Comparison of ENCODE assay signal across 24 cellular contexts in genomic region chr1:225613006-225613405, GRCh38. TPM values are rescaled to one million over a fixed set of nuclear protein-coding genes. Genes with fewer than 3 reads are reported as not detected.
DNase-seq lines count a peak whose midpoint lies in the region; ATAC-seq, FAIRE-seq and TF ChIP-seq lines count a peak whose summit lies in the region.
"Had no signal": no experiment of that assay in that cellular context is flagged by ENCODE, and none has a peak within 500 bp of the region (broad histone marks: within the 10 kb centered on the region; RNA-seq: fewer than 3 reads in every experiment).

No MANE protein-coding gene starts in this region.

- no peak for FAIRE-seq in A549 (lab: Jason Lieb, UNC)
- no peak for FAIRE-seq in small intestine (lab: Jason Lieb, UNC)

- TF ChIP-seq EP300 in A549 (IDR thresholded peaks at IDR 0.05) = no peak

- CTCF ChIA-PET in A549 (lab: Yijun Ruan, JAX) = interaction anchor here (1.2 kb wide), 1 partner anchor 15 kb away, joined by 4 read pairs; no protein-coding TSS in a partner anchor

- H3K36me3 ChIP-seq in esophagus squamous epithelium (no peaks in the 10 kb centered on the region), psoas muscle (ENCODE audit: insufficient read depth in 1 of 2, low read depth in 1 of 2) (no peaks in the 10 kb centered on the region), small intestine (ENCODE audit: control insufficient read depth in 2 of 2, insufficient read depth in 2 of 2, low read length in 2 of 2) (no peaks in the 10 kb centered on the region)
- H3K36me3 ChIP-seq: adrenal gland, WERI-Rb-1 had no signal

- H3K9me3 ChIP-seq in A549 (no peaks in the 10 kb centered on the region), esophagus squamous epithelium (no peaks in the 10 kb centered on the region), psoas muscle (no peaks in the 10 kb centered on the region), small intestine (ENCODE audit: control insufficient read depth, low read depth) (no peaks in the 10 kb centered on the region)
- H3K9me3 ChIP-seq: adrenal gland had no signal

- 57% methylated on average over 3 of the region's 3 CpGs for WGBS in A549 (ENCODE audit: missing lambda C conversion rate)
- 64 to 72% methylated on average over 3 of the region's 3 CpGs for WGBS in esophagus squamous epithelium, 2 donors
- WGBS in psoas muscle, 3 donors = 60 to 81% (median 61%) methylated on average over 3 of the region's 3 CpGs
- 73 to 84% (median 81%) methylated on average over 3 of the region's 3 CpGs for WGBS in small intestine, 3 donors

- peaks cover 5% of the 10 kb centered on the region for H3K36me3 Mint-ChIP-seq in HFFc6 (ENCODE audit: low read depth)
- H3K36me3 Mint-ChIP-seq: CD4-positive, alpha-beta memory T cell; naive B cell had no signal

- intact Hi-C loops in esophagus squamous epithelium (cut with DNase I) = no loop called here
- intact Hi-C loops in psoas muscle (cut with DNase I) = loop anchor here in 1 of 2 donors (5.0 kb wide), 1 partner anchor 34 kb away; no protein-coding TSS in a partner anchor
- intact Hi-C loops in left colon (cut with DNase I, micrococcal nuclease) = no loop called here

- 0 out of 2 replicates have a peak overlapping the region, but pooled peaks have one; percentile 3 for H3K27ac Mint-ChIP-seq in HFFc6
- H3K27ac Mint-ChIP-seq: T-helper 17 cell had no signal

- H3K27ac ChIP-seq in A549 (peak overlapping the region in 1 of 2 experiments; percentile 16; a peak in 1 of 6 replicates), esophagus squamous epithelium (peak overlapping the region in 3 of 4 donors; percentile 66 to 75 (median 71)), psoas muscle (no peak overlapping the region), small intestine (ENCODE audit: low read depth in 1 of 2, low read length in 1 of 2) (peak overlapping the region in 1 of 2 donors; percentile 4)
- H3K27ac ChIP-seq: WERI-Rb-1 had no signal

- no peak for TF ChIP-seq CTCF in A549 (IDR thresholded peaks at IDR 0.05)
- no peak for TF ChIP-seq CTCF in HFFc6 (IDR thresholded peaks at IDR 0.05)
- TF ChIP-seq CTCF in esophagus squamous epithelium (IDR thresholded peaks at IDR 0.05) = no peak
- no peak for TF ChIP-seq CTCF in psoas muscle (IDR thresholded peaks at IDR 0.05)

- POLR2A ChIA-PET in A549 (lab: Yijun Ruan, JAX) = no interaction called here

- ATAC-seq in A549 (peak in 1 of 2 experiments; percentile 45; a peak in 3 of 6 replicates), psoas muscle (peak in 3 of 4 donors; percentile 22 to 33 (median 27)), HG03469 (IDR thresholded peaks at IDR 0.05; ENCODE audit: unreplicated experiment) (no peak), left colon (no peak)
- ATAC-seq: esophagus mucosa, T-helper 17 cell had no signal

- H3K4me1 ChIP-seq in A549 = peaks cover 84% of the 10 kb centered on the region
- peaks cover 0 to 42% (median 13%) of the 10 kb centered on the region in 3 donors for H3K4me1 ChIP-seq in esophagus squamous epithelium
- peaks cover 15% of the 10 kb centered on the region for H3K4me1 ChIP-seq in psoas muscle
- peaks cover 0 to under 1% of the 10 kb centered on the region in 2 donors for H3K4me1 ChIP-seq in small intestine (ENCODE audit: control insufficient read depth in 2 of 2, insufficient read depth in 1 of 2, low read depth in 1 of 2, low read length in 1 of 2)

- no peak for TF ChIP-seq POLR2A in A549 (IDR thresholded peaks at IDR 0.05; ENCODE audit: low read length)
- TF ChIP-seq POLR2A in esophagus squamous epithelium (IDR thresholded peaks at IDR 0.05) = no peak

- H3K27me3 ChIP-seq in esophagus squamous epithelium = no peaks in the 10 kb centered on the region
- H3K27me3 ChIP-seq in psoas muscle (ENCODE audit: insufficient read depth in 3 of 3, low read length in 2 of 3) = no peaks in the 10 kb centered on the region
- H3K27me3 ChIP-seq in small intestine (ENCODE audit: control insufficient read depth in 2 of 2, insufficient read depth in 2 of 2, low read length in 2 of 2) = no peaks in the 10 kb centered on the region
- H3K27me3 ChIP-seq: adrenal gland had no signal

- no peak overlapping the region for H3K4me3 ChIP-seq in A549
- no peak overlapping the region for H3K4me3 ChIP-seq in esophagus squamous epithelium
- no peak overlapping the region for H3K4me3 ChIP-seq in psoas muscle
- H3K4me3 ChIP-seq in small intestine (ENCODE audit: low read depth in 1 of 2, low read length in 2 of 2) = no peak overlapping the region
- H3K4me3 ChIP-seq: adrenal gland, lung had no signal

- DNase-seq in A549 (ENCODE audit: low read depth in 1 of 2, low spot score in 1 of 2) (no peak), HFFc6 (no peak), esophagus squamous epithelium (lab: John Stamatoyannopoulos, UW) (no peak), psoas muscle (no peak), small intestine (no peak), glomerular visceral epithelial cell (ENCODE audit: extremely low spot score) (no peak), left colon (no peak)
- DNase-seq: activated CD4-positive, alpha-beta T cell treated with anti-CD3 and anti-CD28 coated beads, Interleukin-2, amount 50 U/mL, for 48 hours; activated gamma-delta T cell treated with Interleukin-2 at 50 U/mL for 16 hours; adrenal gland; CD4-positive, alpha-beta memory T cell; effector CD4-positive, alpha-beta T cell; Karpas-422; naive B cell; NCI-H1105 treated with DMSO at 0.1 percent for 48 hours; NCI-H2171 treated with DMSO at 0.1 percent for 48 hours; SIG-M5; substantia nigra; T-helper 17 cell; WERI-Rb-1 had no signal

- peaks cover 47% of the 10 kb centered on the region for H3K4me1 Mint-ChIP-seq in HFFc6 (ENCODE audit: low read depth)
- H3K4me1 Mint-ChIP-seq: CD4-positive, alpha-beta memory T cell; central memory CD8-positive, alpha-beta T cell; T-helper 17 cell had no signal

- peak overlapping the region; percentile 40 for H3K4me2 ChIP-seq in A549

- no peak overlapping the region for H3K4me3 Mint-ChIP-seq in HFFc6
- H3K4me3 Mint-ChIP-seq: CD4-positive, alpha-beta memory T cell; central memory CD8-positive, alpha-beta T cell; naive B cell; T-helper 17 cell had no signal

- no peaks in the 10 kb centered on the region for H3K9me3 Mint-ChIP-seq in HFFc6
- H3K9me3 Mint-ChIP-seq: CD4-positive, alpha-beta memory T cell; central memory CD8-positive, alpha-beta T cell; naive B cell had no signal

- no peaks in the 10 kb centered on the region for H3K27me3 Mint-ChIP-seq in HFFc6 (ENCODE audit: insufficient read depth)
- H3K27me3 Mint-ChIP-seq: CD4-positive, alpha-beta memory T cell; central memory CD8-positive, alpha-beta T cell; naive B cell; T-helper 17 cell had no signal

- TF ChIP-seq RAD21 in A549 (conservative IDR thresholded peaks at IDR 0.05 in 1 of 2, IDR thresholded peaks at IDR 0.05 in 1 of 2) = no peak

TF ChIP-seq in A549, 52 proteins besides CTCF, POLR2A, EP300 and RAD21:
- TF ChIP-seq NFE2L2 (conservative IDR thresholded peaks at IDR 0.05; ENCODE audit: low read length) (no peak), SMC3 (IDR thresholded peaks at IDR 0.05) (no peak), POLR2AphosphoS2 (conservative IDR thresholded peaks at IDR 0.05; ENCODE audit: low read length) (no peak)
TF ChIP-seq in A549: peak in this region for 0.

RNA-seq across cellular contexts. Expression of gene ENAH, which starts 39.9 kb away (rescaled TPM):
- 124 and 142 TPM in 2 replicates for polyA plus RNA-seq in A549 (2011; rRNA removed)
- 32.6 and 33.0 TPM in 2 replicates for polyA plus RNA-seq in A549 (2012; cell fraction: cytosol; rRNA removed)
- 19.3 and 23.0 TPM in 2 replicates for polyA plus RNA-seq in A549 (2012; cell fraction: nucleus; rRNA removed)
- 155 to 172 TPM (median 167 TPM) in 3 replicates for polyA plus RNA-seq in A549 (2017; fragmentation: RNase III; extraction: RNeasy Plus Mini Kit Qiagen cat#74134 plus additional on column Dnase treatment)
- 97.3 and 100 TPM in 2 replicates for polyA minus RNA-seq in A549 (2011; rRNA and poly(A)+ RNA removed)
- total RNA-seq in HFFc6 (2021; fragmentation: NEBNext Ultra II Directional; extraction: Animal tissue kit (Norgen Biotek cat#: 25700)) = 100 to 1,000 TPM; 133 to 171 (median 139) TPM
- 10 to 100 TPM in 3 of 4 donors, 1 to 10 TPM in 1; 8.6 to 42.5 (median 35.9) TPM for total RNA-seq in esophagus squamous epithelium
- 100 to 1,000 TPM; 119 to 262 (median 177) TPM for total RNA-seq in psoas muscle
- 10 to 100 TPM; 17.1 to 76.4 (median 38.8) TPM for polyA plus RNA-seq in psoas muscle
- 10 to 100 TPM in 1 of 3 donors, 1 to 10 TPM in 2; 4.5 to 26.0 (median 5.4) TPM for polyA plus RNA-seq in small intestine
- total RNA-seq in left colon = 10 to 100 TPM; 29.7 to 43.3 TPM
- polyA plus RNA-seq: CD4-positive, alpha-beta memory T cell had no signal

Comparison
In these comparisons a context has a peak if more than half of its experiments do, and no peak if none do; other contexts are left out.
1. ATAC-seq: peak in psoas muscle (3 of 4); none in HG03469 (single experiment) and left colon (single experiment).